In the genomic region with DNA sequence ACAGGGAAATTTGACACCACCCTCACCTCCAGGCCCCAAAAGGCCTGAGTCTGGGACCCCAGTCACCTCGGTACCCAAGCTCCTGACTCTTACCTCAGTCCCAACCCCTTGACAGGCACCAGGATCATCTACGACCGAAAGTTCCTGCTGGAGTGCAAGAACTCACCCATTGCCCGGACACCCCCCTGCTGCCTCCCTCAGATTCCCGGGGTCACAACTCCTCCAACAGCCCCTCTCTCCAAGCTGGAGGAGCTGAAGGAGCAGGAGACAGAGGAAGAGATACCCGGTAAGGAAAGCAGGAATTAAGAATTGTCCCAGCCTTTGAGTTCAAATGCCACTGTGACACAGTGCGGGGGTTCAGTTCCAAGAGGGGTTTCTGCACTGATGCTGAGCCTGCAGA, we compare ENCODE assay signal across 1 cellular context.
TF ChIP-seq lines count a peak whose summit lies in the region.

No MANE protein-coding gene starts in this region.

TF ChIP-seq in HEK293, 187 proteins besides CTCF, POLR2A, EP300 and RAD21 (continued from another document):
- TF ChIP-seq ZBTB7A (tag by site-specific recombination; IDR thresholded peaks at IDR 0.05; ENCODE audit: low read depth), result no peak
- no peak for TF ChIP-seq ZNF785 (tag by site-specific recombination; IDR thresholded peaks at IDR 0.05)
- TF ChIP-seq ZNF133 (tag by site-specific recombination; IDR thresholded peaks at IDR 0.05), result no peak
- TF ChIP-seq GFI1B (tag by site-specific recombination; IDR thresholded peaks at IDR 0.05), result no peak
- TF ChIP-seq ZNF366 (tag by site-specific recombination; conservative IDR thresholded peaks at IDR 0.05), result no peak
- no peak for TF ChIP-seq ZNF473 (tag by site-specific recombination; IDR thresholded peaks at IDR 0.05)
